Comparison of ENCODE assay signal across 8 cellular contexts in genomic region chr3:140942221-140943104, GRCh38. TPM values are rescaled to one million over a fixed set of nuclear protein-coding genes. Genes with fewer than 3 reads are reported as not detected.
DNase-seq lines count a peak whose midpoint lies in the region; ATAC-seq and TF ChIP-seq lines count a peak whose summit lies in the region.

No MANE protein-coding gene starts in this region.

- peak overlapping the region; percentile 89 for H3K4me3 ChIP-seq in endocrine pancreas (ENCODE audit: control insufficient read depth, insufficient read depth, low read length)

- H3K9ac ChIP-seq in endocrine pancreas (ENCODE audit: control insufficient read depth, insufficient read depth, low read length), result peak overlapping the region; percentile 80

- H3K4me1 ChIP-seq in endocrine pancreas (ENCODE audit: control insufficient read depth, insufficient read depth, low read length), result peaks cover 21% of the 10 kb centered on the region

- TF ChIP-seq CTCF in mesothelial cell of epicardium (IDR thresholded peaks at IDR 0.05; ENCODE audit: unreplicated experiment), result no peak

- peak overlapping the region; percentile 86 for H3K4me3 Mint-ChIP-seq in mesothelial cell of epicardium

- peak overlapping the region; percentile 100 for H3K27ac Mint-ChIP-seq in mesothelial cell of epicardium

- peaks cover 27% of the 10 kb centered on the region for H3K4me1 Mint-ChIP-seq in mesothelial cell of epicardium

- H3K9me3 Mint-ChIP-seq in mesothelial cell of epicardium, result peaks cover 6% of the 10 kb centered on the region

- H3K9me3 ChIP-seq in endocrine pancreas (ENCODE audit: control insufficient read depth, low read length), result no peaks in the 10 kb centered on the region

- ATAC-seq in HG02938 (IDR thresholded peaks at IDR 0.05; ENCODE audit: unreplicated experiment), result peak; percentile 38

- TF ChIP-seq POLR2A in GM15510 (IDR thresholded peaks at IDR 0.05; ENCODE audit: borderline replicate concordance, extremely low read depth, insufficient read length), result peak; percentile 63

- no peaks in the 10 kb centered on the region for H3K27me3 Mint-ChIP-seq in mesothelial cell of epicardium (ENCODE audit: low read depth)

- H3K27me3 ChIP-seq in endocrine pancreas (ENCODE audit: control insufficient read depth, insufficient read depth, low read length), result no peaks in the 10 kb centered on the region

- DNase-seq in 8988T, result peak; percentile 15
- DNase-seq in NCI-H2196 (lab: John Stamatoyannopoulos, UW; ENCODE audit: unreplicated experiment), result peak; percentile 57
- peak; percentile 75 for DNase-seq in activated CD8-positive, alpha-beta memory T cell treated with anti-CD3 and anti-CD28 coated beads for 24 hours
- DNase-seq in mesothelial cell of epicardium (ENCODE audit: low spot score in 2 of 2, unreplicated experiment in 2 of 2), result peak; percentile 31 to 71
- peak; percentile 64 for DNase-seq in stimulated activated CD8-positive, alpha-beta memory T cell treated with anti-CD3 and anti-CD28 coated beads, Interleukin-4, amount 100 ng/mL, for 48 hours

- no peaks in the 10 kb centered on the region for H3K36me3 ChIP-seq in endocrine pancreas (ENCODE audit: control insufficient read depth, insufficient read depth, low read length)

- peaks cover 8% of the 10 kb centered on the region for H3K36me3 Mint-ChIP-seq in mesothelial cell of epicardium

RNA-seq across cellular contexts. Expression of gene SLC25A36, which starts 0.8 kb away (rescaled TPM):
- total RNA-seq in mesothelial cell of epicardium, result 137 to 156 TPM (median 145 TPM) in 3 replicates

Comparison
In these comparisons a context has a peak if more than half of its experiments do, and no peak if none do; other contexts are left out.
1. Peak in every context shown above with its lines: DNase-seq, ATAC-seq and H3K4me3 ChIP-seq.
2. DNase-seq: peak in every context shown above with its lines; median percentile 75 in activated CD8-positive, alpha-beta memory T cell treated with anti-CD3 and anti-CD28 coated beads for 24 hours; 64 in stimulated activated CD8-positive, alpha-beta memory T cell treated with anti-CD3 and anti-CD28 coated beads, Interleukin-4, amount 100 ng/mL, for 48 hours; 57 in NCI-H2196; 51 in mesothelial cell of epicardium; 15 in 8988T.